ENCODE assay signal across 12 cellular contexts in the genomic region with DNA sequence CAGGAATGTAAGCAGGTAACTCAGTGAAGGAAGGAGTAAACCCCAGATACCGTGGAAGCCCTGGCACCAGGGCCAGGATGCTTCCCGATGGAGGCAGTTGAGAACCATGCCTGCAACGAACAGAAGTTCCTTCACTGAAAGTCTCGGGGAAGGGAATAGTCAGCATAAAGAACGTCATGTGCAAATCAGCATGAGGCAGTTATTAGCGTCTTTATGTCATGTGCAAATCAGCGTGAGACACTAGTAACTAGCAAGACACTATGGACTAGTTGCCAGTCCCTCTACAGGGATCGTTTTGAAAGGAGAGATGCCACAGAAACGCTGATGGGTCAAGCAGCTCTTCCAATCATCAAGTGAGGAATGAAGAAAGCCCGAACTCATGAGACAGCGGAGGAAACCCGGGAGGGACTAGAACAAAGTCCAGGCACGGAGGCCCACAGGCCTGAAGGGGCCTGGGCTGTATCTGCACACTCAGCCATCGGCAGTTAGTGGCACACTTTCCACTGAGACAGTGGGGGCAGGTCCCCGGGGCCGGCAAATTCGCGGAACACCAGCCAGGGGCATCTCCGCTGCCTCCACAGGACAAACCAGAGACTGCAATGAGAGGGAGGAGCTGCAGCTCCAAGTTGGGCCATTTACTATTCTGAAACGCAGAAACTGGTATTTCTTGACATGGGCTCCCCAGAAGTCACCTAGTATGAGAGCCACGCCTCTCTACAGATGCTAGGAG.
DNase-seq lines count a peak whose midpoint lies in the region; ATAC-seq, FAIRE-seq and TF ChIP-seq lines count a peak whose summit lies in the region.
"Had no signal": no experiment of that assay in that cellular context is flagged by ENCODE, and none has a peak within 500 bp of the region (broad histone marks: within the 10 kb centered on the region; RNA-seq: fewer than 3 reads in every experiment).

No MANE protein-coding gene starts in this region.

- DNase-seq in HCT116 (ENCODE audit: low read depth, low spot score) (no peak), H1 (ENCODE audit: low read depth in 1 of 2, low spot score in 2 of 2) (peak in 1 of 2 experiments; percentile 77), islet precursor cell (peak; percentile 82), NCI-H1417 (lab: John Stamatoyannopoulos, UW) (no peak)
- DNase-seq: GDM1, lower lobe of right lung, NCI-H2171 had no signal

- no peak overlapping the region for H2BK15ac ChIP-seq in H1 (ENCODE audit: low read length)

- H3K4me2 ChIP-seq in HCT116 (ENCODE audit: low read length) (no peak overlapping the region), H1 (ENCODE audit: insufficient read depth in 1 of 2, low read depth in 2 of 2, low read length in 2 of 2) (no peak overlapping the region; a peak in 1 of 4 replicates)

- H3K4me1 ChIP-seq in HCT116 (ENCODE audit: control insufficient read depth in 1 of 2, insufficient read depth in 2 of 2, low read length in 2 of 2) (no peaks in the 10 kb centered on the region), H1 (replicated peaks in 1 of 4; ENCODE audit: control insufficient read depth in 3 of 4, insufficient read depth in 4 of 4, low read length in 3 of 4) (peaks cover 2 to 10% (median 3%) of the 10 kb centered on the region in 4 experiments; a peak in 6 of 7 replicates)
- H3K4me1 ChIP-seq: breast epithelium had no signal

- H3K79me2 ChIP-seq in HCT116 (ENCODE audit: insufficient read depth, low read length) (no peaks in the 10 kb centered on the region), H1 (ENCODE audit: control insufficient read depth in 1 of 2, insufficient read depth in 2 of 2, low read length in 2 of 2) (peaks cover 4 to 20% of the 10 kb centered on the region in 2 experiments; a peak in 2 of 4 replicates)

- peak; percentile 71 for FAIRE-seq in H1 (lab: Jason Lieb, UNC)

- TF ChIP-seq POLR2A in HCT116 (IDR thresholded peaks at IDR 0.05; ENCODE audit: borderline replicate concordance, extremely low read depth, insufficient read depth, insufficient read length) (no peak), H1 (IDR thresholded peaks at IDR 0.05; ENCODE audit: control extremely low read depth in 1 of 2, low read depth in 2 of 2, low read length in 2 of 2) (no peak)

- H3K9ac ChIP-seq in HCT116 (ENCODE audit: low read length) (no peak overlapping the region), H1 (replicated peaks in 1 of 4; ENCODE audit: extremely low read depth in 1 of 4, low read depth in 3 of 4, low read length in 3 of 4) (no peak overlapping the region)

- BruUV-seq in HCT116 (replicated peaks; lab: Mats Ljungman, UMichigan): no TSS peak

- H2AFZ ChIP-seq in HCT116 (ENCODE audit: low read depth, low read length, poor library complexity, severe bottlenecking): no peak overlapping the region
- no peak overlapping the region for H2AFZ ChIP-seq in H1 (ENCODE audit: low read length)

- no peak overlapping the region for H3K14ac ChIP-seq in H1 (ENCODE audit: insufficient read length)

- H4K20me1 ChIP-seq in HCT116 (ENCODE audit: insufficient read depth) (no peaks in the 10 kb centered on the region), H1 (replicated peaks in 1 of 2; ENCODE audit: control insufficient read depth in 1 of 2, insufficient read depth in 2 of 2, low read length in 2 of 2) (peaks cover 0 to 5% of the 10 kb centered on the region in 2 experiments)

- no peak overlapping the region for H4K91ac ChIP-seq in H1 (replicated peaks; ENCODE audit: insufficient read length, low read length)

- H2BK12ac ChIP-seq in H1 (ENCODE audit: low read depth, low read length): no peak overlapping the region

- H2BK120ac ChIP-seq in H1 (replicated peaks; ENCODE audit: low read depth, low read length): no peak overlapping the region

- H3K18ac ChIP-seq in H1 (ENCODE audit: extremely low read depth, low read length): no peak overlapping the region

- H2AK5ac ChIP-seq in H1 (ENCODE audit: low read depth, low read length): no peak overlapping the region

- TF ChIP-seq RAD21 in HCT116 (IDR thresholded peaks at IDR 0.05; ENCODE audit: low read depth) (no peak), H1 (IDR thresholded peaks at IDR 0.05 in 1 of 2, conservative IDR thresholded peaks at IDR 0.05 in 1 of 2; ENCODE audit: low read depth in 2 of 2, low read length in 2 of 2) (peak; percentile 41 to 60)

- H3K23me2 ChIP-seq in H1 (ENCODE audit: low read depth, low read length): no peaks in the 10 kb centered on the region

- no peak overlapping the region for H4K5ac ChIP-seq in H1 (ENCODE audit: insufficient read length, low read depth, low read length)

- TF ChIP-seq CTCF in 22Rv1 (IDR thresholded peaks at IDR 0.05): peak; percentile 29; the same call in 1 of the 2 replicates
- peak in 2 of 3 experiments; percentile 11 to 32; a peak in 2 of 6 replicates for TF ChIP-seq CTCF in HCT116 (IDR thresholded peaks at IDR 0.05 in 2 of 3, conservative IDR thresholded peaks at IDR 0.05 in 1 of 3; ENCODE audit: borderline replicate concordance in 1 of 3, insufficient read depth in 1 of 3, low read depth in 2 of 3, low read length in 2 of 3)
- TF ChIP-seq CTCF in H1 (IDR thresholded peaks at IDR 0.05; ENCODE audit: control extremely low read depth in 1 of 3, insufficient read depth in 1 of 3, low read depth in 1 of 3, low read length in 3 of 3): peak; percentile 50 to 65 (median 65)

- CTCF ChIA-PET in HCT116 (lab: Charles Lee): interaction anchor here (0.5 to 1.3 kb wide), 3 partner anchors 12 to 82 kb away, joined by 3 to 5 read pairs (median 3); no protein-coding TSS in a partner anchor
- CTCF ChIA-PET in H1 (lab: Charles Lee; ENCODE audit: partially characterized antibody): interaction anchor here (0.6 to 3.8 kb wide), 24 partner anchors 9 to 371 kb away, joined by 3 to 17 read pairs (median 3); partner anchors contain the start of gene SFMBT2

- H3K36me3 ChIP-seq in HCT116 (ENCODE audit: control insufficient read depth in 1 of 2, insufficient read depth in 2 of 2, low read length in 2 of 2) (no peaks in the 10 kb centered on the region), H1 (ENCODE audit: control insufficient read depth in 2 of 4, insufficient read depth in 4 of 4, low read length in 3 of 4) (no peaks in the 10 kb centered on the region)
- H3K36me3 ChIP-seq: breast epithelium, lower lobe of right lung had no signal

- peak overlapping the region; percentile 54; the same call in 1 of the 2 replicates for H4K8ac ChIP-seq in H1 (ENCODE audit: extremely low read depth, insufficient read depth, low read length)

- H2BK20ac ChIP-seq in H1 (ENCODE audit: low read length): no peak overlapping the region

- TF ChIP-seq EP300 in H1 (IDR thresholded peaks at IDR 0.05; ENCODE audit: borderline replicate concordance in 1 of 2, low read depth in 2 of 2, low read length in 2 of 2): no peak

- H3K56ac ChIP-seq in H1 (replicated peaks; ENCODE audit: insufficient read length, low read depth, low read length): no peak overlapping the region

- H3K9me2 ChIP-seq in HCT116 (ENCODE audit: insufficient read depth): no peaks in the 10 kb centered on the region

- H3K4ac ChIP-seq in H1 (replicated peaks; ENCODE audit: insufficient read length, low read depth, low read length): no peak overlapping the region

- intact Hi-C loops in HCT116 (cut with micrococcal nuclease): no loop called here

- H2BK5ac ChIP-seq in H1 (ENCODE audit: low read depth, low read length): no peak overlapping the region

- WGBS in H1 (ENCODE audit: extremely low coverage in 1 of 2, insufficient coverage in 1 of 2, insufficient read length in 1 of 2, insufficient replicate concordance in 2 of 2, low coverage in 1 of 2, low lambda C conversion rate in 2 of 2, missing lambda C conversion rate in 1 of 2), 2 experiments: 69% methylated on average over 21 of the region's 21 CpGs; no CpG with 5 or more reads in 1 of the 2 experiments

- RAD21 ChIA-PET in HCT116 (lab: Charles Lee; ENCODE audit: low non-redundant PET in 1 of 2, low total read pairs in 2 of 2, uncharacterized antibody in 2 of 2, unreplicated experiment in 2 of 2): no interaction called here

- no peak overlapping the region for H3K23ac ChIP-seq in H1 (ENCODE audit: insufficient read length)

- ATAC-seq in HCT116 (peak; percentile 57; the same call in 1 of the 2 replicates), GM21447 (IDR thresholded peaks at IDR 0.05; ENCODE audit: unreplicated experiment) (no peak), HG02623 (IDR thresholded peaks at IDR 0.05; ENCODE audit: unreplicated experiment) (no peak), HG02938 (IDR thresholded peaks at IDR 0.05; ENCODE audit: unreplicated experiment) (no peak)

- H3K4me3 ChIP-seq in HCT116 (replicated peaks in 1 of 2; ENCODE audit: low read depth in 1 of 2, low read length in 2 of 2): no peak overlapping the region
- H3K4me3 ChIP-seq in H1 (ENCODE audit: extremely low read depth in 1 of 4, insufficient read depth in 2 of 4, low read depth in 3 of 4, low read length in 4 of 4): no peak overlapping the region; a peak in 1 of 8 replicates
- H3K4me3 ChIP-seq: breast epithelium, lower lobe of right lung had no signal

- no peaks in the 10 kb centered on the region for H3K27me3 ChIP-seq in HCT116 (ENCODE audit: insufficient read depth, low read length)
- no peaks in the 10 kb centered on the region for H3K27me3 ChIP-seq in H1 (replicated peaks in 1 of 4; ENCODE audit: control insufficient read depth in 3 of 4, extremely low read depth in 1 of 4, insufficient read depth in 3 of 4, low read length in 3 of 4)
- H3K27me3 ChIP-seq: breast epithelium had no signal

- POLR2A ChIA-PET in HCT116 (lab: Charles Lee): no interaction called here
- POLR2A ChIA-PET in H1 (lab: Charles Lee; ENCODE audit: partially characterized antibody): interaction anchor here (1.0 kb wide), 1 partner anchor 10 kb away, joined by 3 read pairs; no protein-coding TSS in a partner anchor

- H3K79me1 ChIP-seq in H1 (ENCODE audit: low read depth, low read length): peaks cover 8% of the 10 kb centered on the region

- no peak overlapping the region for H3K27ac ChIP-seq in 22Rv1
- H3K27ac ChIP-seq in HCT116 (ENCODE audit: low read depth, low read length): no peak overlapping the region
- H3K27ac ChIP-seq in H1 (ENCODE audit: low read depth, low read length): no peak overlapping the region
- H3K27ac ChIP-seq: breast epithelium, lower lobe of right lung had no signal

- H3K9me3 ChIP-seq in HCT116 (ENCODE audit: control insufficient read depth in 1 of 2, insufficient read depth in 1 of 2, low read depth in 1 of 2, low read length in 2 of 2): no peaks in the 10 kb centered on the region
- H3K9me3 ChIP-seq in H1 (ENCODE audit: insufficient read depth in 2 of 2, low read depth in 1 of 2, low read length in 1 of 2): no peaks in the 10 kb centered on the region
- H3K9me3 ChIP-seq: breast epithelium, lower lobe of right lung had no signal

TF ChIP-seq in HCT116, 20 proteins besides CTCF, POLR2A, EP300 and RAD21 (continues in another document):
- TF ChIP-seq SRF (IDR thresholded peaks at IDR 0.05; ENCODE audit: low read depth): no peak

TF ChIP-seq in H1, 55 proteins besides CTCF, POLR2A, EP300 and RAD21:
- TF ChIP-seq PHF8 (conservative IDR thresholded peaks at IDR 0.05; ENCODE audit: low read depth, low read length) (no peak), TEAD4 (IDR thresholded peaks at IDR 0.05; ENCODE audit: low read depth, low read length) (0 out of 2 replicates have a peak, but pooled peaks have one; percentile 11)
